In the genomic region with DNA sequence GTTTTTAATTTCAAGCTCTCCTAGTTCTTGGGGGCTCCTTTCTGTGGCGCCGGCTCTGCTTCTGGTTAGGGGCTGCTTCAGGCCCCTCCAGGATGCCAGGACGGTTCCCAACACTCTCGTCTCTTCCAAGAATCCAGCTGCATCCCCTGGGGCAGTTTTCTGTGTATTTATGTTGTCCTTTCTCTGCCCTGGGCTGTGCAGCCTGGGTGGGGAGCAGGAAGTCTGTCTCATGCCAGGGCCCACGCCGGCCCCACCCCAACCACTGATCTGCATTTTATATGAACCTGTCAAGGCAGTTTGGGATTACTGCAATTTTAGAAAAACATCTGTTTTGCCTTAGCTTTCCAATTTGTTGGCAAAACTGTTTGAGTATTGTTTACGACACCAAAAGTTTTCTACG, we compare ENCODE assay signal across 12 cellular contexts. TPM values are rescaled to one million over a fixed set of nuclear protein-coding genes. Genes with fewer than 3 reads are reported as not detected.
DNase-seq lines count a peak whose midpoint lies in the region; ATAC-seq and TF ChIP-seq lines count a peak whose summit lies in the region.
"Had no signal": no experiment of that assay in that cellular context is flagged by ENCODE, and none has a peak within 500 bp of the region (broad histone marks: within the 10 kb centered on the region; RNA-seq: fewer than 3 reads in every experiment).

No MANE protein-coding gene starts in this region.

- H3F3A ChIP-seq in neural progenitor cell (ENCODE audit: low read depth) = no peaks in the 10 kb centered on the region

- intact Hi-C loops in CD14-positive monocyte (cut with micrococcal nuclease) = no loop called here

- H3K4me3 Mint-ChIP-seq in CD14-positive monocyte (no peak overlapping the region), neural progenitor cell (no peak overlapping the region)

- H3K36me3 ChIP-seq in adipocyte (ENCODE audit: control insufficient read depth, insufficient read depth, low read length, severe bottlenecking) = peaks cover 74% of the 10 kb centered on the region
- H3K36me3 ChIP-seq in gastroesophageal sphincter = peaks cover 0 to 100% of the 10 kb centered on the region in 2 donors
- H3K36me3 ChIP-seq in neural progenitor cell = no peaks in the 10 kb centered on the region

- DNase-seq in CD14-positive monocyte (ENCODE audit: low spot score) = peak; percentile 17
- DNase-seq in adipocyte (ENCODE audit: low read depth) = peak; percentile 82
- DNase-seq in neural progenitor cell (ENCODE audit: low spot score) = no peak
- no peak for DNase-seq in amygdala (lab: John Stamatoyannopoulos, UW)
- no peak for DNase-seq in stimulated activated CD4-positive, alpha-beta T cell treated with anti-CD3 and anti-CD28 coated beads, Interleukin-4, amount 100 ng/mL, for 1 hour
- no peak for DNase-seq in GM13976 (ENCODE audit: low spot score)
- DNase-seq: KBM-7, SIG-M5 had no signal

- no peak overlapping the region for H3K4me3 ChIP-seq in adipocyte (ENCODE audit: low read length)
- H3K4me3 ChIP-seq in gastroesophageal sphincter = no peak overlapping the region
- no peak overlapping the region for H3K4me3 ChIP-seq in neural progenitor cell
- H3K4me3 ChIP-seq: ascending aorta had no signal

- TF ChIP-seq POLR2A in gastroesophageal sphincter (IDR thresholded peaks at IDR 0.05) = no peak

- no peaks in the 10 kb centered on the region for H3K4me1 Mint-ChIP-seq in CD14-positive monocyte
- H3K4me1 Mint-ChIP-seq in neural progenitor cell = peaks cover 28% of the 10 kb centered on the region

- H3K27ac ChIP-seq in gastroesophageal sphincter (peak overlapping the region in 2 of 4 donors; percentile 54 to 59), neural progenitor cell (no peak overlapping the region)
- H3K27ac ChIP-seq: VCaP had no signal

- no peaks in the 10 kb centered on the region for H3K9me3 ChIP-seq in adipocyte (ENCODE audit: control insufficient read depth, low read length)
- H3K9me3 ChIP-seq in gastroesophageal sphincter = no peaks in the 10 kb centered on the region
- H3K9me3 ChIP-seq in neural progenitor cell (ENCODE audit: low read depth) = no peaks in the 10 kb centered on the region
- H3K9me3 ChIP-seq: ascending aorta had no signal

- no peaks in the 10 kb centered on the region for H3K27me3 ChIP-seq in adipocyte (replicated peaks; ENCODE audit: control insufficient read depth, insufficient read depth, low read length)
- no peaks in the 10 kb centered on the region for H3K27me3 ChIP-seq in gastroesophageal sphincter
- no peaks in the 10 kb centered on the region for H3K27me3 ChIP-seq in neural progenitor cell
- H3K27me3 ChIP-seq: ascending aorta had no signal

- H3K36me3 Mint-ChIP-seq in CD14-positive monocyte = peaks cover 65 to 86% of the 10 kb centered on the region in 2 donors
- H3K36me3 Mint-ChIP-seq in neural progenitor cell = peaks cover 26% of the 10 kb centered on the region

- no peaks in the 10 kb centered on the region for H3K27me3 Mint-ChIP-seq in CD14-positive monocyte (ENCODE audit: low read depth in 3 of 3)
- H3K27me3 Mint-ChIP-seq in neural progenitor cell (ENCODE audit: insufficient read depth, low read depth) = peaks cover 5% of the 10 kb centered on the region

- H3K79me2 ChIP-seq in neural progenitor cell (ENCODE audit: low read depth) = peaks cover 13% of the 10 kb centered on the region

- H3K4me1 ChIP-seq in adipocyte (ENCODE audit: control insufficient read depth, insufficient read depth, low read length) (peaks cover 19% of the 10 kb centered on the region), gastroesophageal sphincter (peaks cover 0 to 48% (median 19%) of the 10 kb centered on the region in 3 donors), neural progenitor cell (no peaks in the 10 kb centered on the region)
- H3K4me1 ChIP-seq: ascending aorta had no signal

- ATAC-seq in gastroesophageal sphincter = peak; percentile 42
- no peak for ATAC-seq in GM21786 (IDR thresholded peaks at IDR 0.05; ENCODE audit: unreplicated experiment)

- in situ Hi-C loops in GM13976 (cut with MboI; ENCODE audit: low sequenced_read_pairs, unreplicated experiment) = no loop called here

- peak overlapping the region; percentile 28 for H3K9ac ChIP-seq in adipocyte (ENCODE audit: low read length)
- no peak overlapping the region for H3K9ac ChIP-seq in neural progenitor cell

- peaks cover 43% of the 10 kb centered on the region for H4K20me1 ChIP-seq in neural progenitor cell (ENCODE audit: low read depth)

- no peak for TF ChIP-seq CTCF in CD14-positive monocyte (IDR thresholded peaks at IDR 0.05)
- TF ChIP-seq CTCF in gastroesophageal sphincter (IDR thresholded peaks at IDR 0.05) = peak in 1 of 4 experiments; percentile 1
- TF ChIP-seq CTCF in neural progenitor cell (IDR thresholded peaks at IDR 0.05) = no peak
- no peak for TF ChIP-seq CTCF in GM13976 (IDR thresholded peaks at IDR 0.05; ENCODE audit: borderline replicate concordance, control extremely low read depth, extremely low read depth, insufficient read depth, missing control alignments)

- no peak overlapping the region for H3K4me2 ChIP-seq in neural progenitor cell

- no peak for TF ChIP-seq EP300 in gastroesophageal sphincter (IDR thresholded peaks at IDR 0.05)

- H2AFZ ChIP-seq in neural progenitor cell (replicated peaks) = no peak overlapping the region

- 57 to 61% methylated on average over 2 to 6 of the region's 8 CpGs for WGBS in gastroesophageal sphincter (ENCODE audit: low coverage in 1 of 2), 2 donors

- H3K9me3 Mint-ChIP-seq in CD14-positive monocyte = no peaks in the 10 kb centered on the region
- no peaks in the 10 kb centered on the region for H3K9me3 Mint-ChIP-seq in neural progenitor cell

- H3K27ac Mint-ChIP-seq in CD14-positive monocyte (peak overlapping the region in 4 of 7 donors; percentile 40 to 74 (median 54)), neural progenitor cell (peak overlapping the region; percentile 93)

RNA-seq across cellular contexts. Expression of a gene that starts 14.6 kb away (rescaled TPM):
- polyA plus RNA-seq in CD14-positive monocyte = 10 to 100 TPM; 21.3 to 42.1 TPM
- total RNA-seq in gastroesophageal sphincter = 100 to 1,000 TPM; 126 to 271 (median 164) TPM
- total RNA-seq in neural progenitor cell (ENCODE audit: low replicate concordance) = 171 and 243 TPM in 2 replicates

RNA-seq across cellular contexts. Expression of a gene that starts 55.4 kb away (rescaled TPM):
- 10 to 100 TPM; 34.3 to 37.7 TPM for polyA plus RNA-seq in CD14-positive monocyte
- total RNA-seq in gastroesophageal sphincter (10 to 100 TPM; 47.2 to 62.1 (median 53.9) TPM), neural progenitor cell (ENCODE audit: low replicate concordance) (38.2 and 68.6 TPM in 2 replicates)

Comparison
In these comparisons a context has a peak if more than half of its experiments do, and no peak if none do; other contexts are left out.
1. DNase-seq: peak in CD14-positive monocyte (single experiment) and adipocyte (single experiment); none in neural progenitor cell (single experiment), amygdala (0 of 56), stimulated activated CD4-positive, alpha-beta T cell treated with anti-CD3 and anti-CD28 coated beads, Interleukin-4, amount 100 ng/mL, for 1 hour (single experiment) and GM13976 (single experiment).